In the genomic region with DNA sequence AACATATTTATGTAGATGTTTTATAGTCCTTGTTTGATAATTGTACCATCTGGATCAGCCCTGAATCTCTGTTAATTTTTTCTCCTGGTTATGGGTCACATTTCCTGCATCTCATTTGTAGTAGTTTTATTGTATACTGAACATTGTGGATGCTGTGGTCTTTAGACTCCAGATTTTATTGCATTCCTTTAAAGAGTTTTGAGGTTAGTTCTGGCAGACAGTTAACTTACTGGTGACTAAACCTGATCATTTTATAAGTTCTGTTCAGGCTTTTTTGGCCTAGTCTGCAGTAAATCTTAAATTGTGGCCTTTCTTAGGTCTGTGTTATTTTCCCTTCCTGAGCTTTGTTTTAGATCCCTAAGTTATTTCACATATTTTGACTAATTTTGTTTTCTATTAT, we compare ENCODE assay signal across 29 cellular contexts.
DNase-seq lines count a peak whose midpoint lies in the region; ATAC-seq and TF ChIP-seq lines count a peak whose summit lies in the region.
"Had no signal": no experiment of that assay in that cellular context is flagged by ENCODE, and none has a peak within 500 bp of the region (broad histone marks: within the 10 kb centered on the region; RNA-seq: fewer than 3 reads in every experiment).

No MANE protein-coding gene starts in this region.

- H3K4me1 Mint-ChIP-seq in HFFc6 (ENCODE audit: low read depth) = peaks cover 37% of the 10 kb centered on the region
- H3K4me1 Mint-ChIP-seq in nephron progenitor cell = peaks cover 6% of the 10 kb centered on the region
- H3K4me1 Mint-ChIP-seq: activated naive CD4-positive, alpha-beta T cell treated with anti-CD3 and anti-CD28 coated beads, Interleukin-2, amount 50 U/mL, for 24 hours; naive thymus-derived CD8-positive, alpha-beta T cell; stimulated activated naive CD8-positive, alpha-beta T cell treated with anti-CD3 and anti-CD28 coated beads, Interleukin-15, amount 100 ng/mL, for 72 hours had no signal

- peaks cover 26% of the 10 kb centered on the region for H3K36me3 Mint-ChIP-seq in HFFc6 (ENCODE audit: low read depth)
- H3K36me3 Mint-ChIP-seq in nephron progenitor cell (ENCODE audit: low read depth) = peaks cover 51% of the 10 kb centered on the region

- no peak overlapping the region for H3K4me3 ChIP-seq in AG09309 (ENCODE audit: control insufficient read depth, low read depth, low read length)
- H3K4me3 ChIP-seq in choroid plexus epithelial cell (ENCODE audit: low read depth, low read length) = no peak overlapping the region
- H3K4me3 ChIP-seq: colonic mucosa, esophagus muscularis mucosa, GM23338, ovary, right atrium auricular region, tibial nerve had no signal

- ATAC-seq in GM18873 (IDR thresholded peaks at IDR 0.05; ENCODE audit: low FRiP score, unreplicated experiment) = no peak
- ATAC-seq: effector memory CD8-positive, alpha-beta T cell; GM23338; left cardiac atrium; naive thymus-derived CD8-positive, alpha-beta T cell; stimulated activated naive CD8-positive, alpha-beta T cell treated with anti-CD3 and anti-CD28 coated beads, Interleukin-15, amount 100 ng/mL, for 72 hours had no signal

- peak overlapping the region; percentile 15 for H3K27ac Mint-ChIP-seq in HFFc6
- H3K27ac Mint-ChIP-seq in nephron progenitor cell = peak overlapping the region; percentile 15
- H3K27ac Mint-ChIP-seq: activated naive CD4-positive, alpha-beta T cell treated with anti-CD3 and anti-CD28 coated beads, Interleukin-2, amount 50 U/mL, for 24 hours; CD4-positive, alpha-beta T cell; GM23338; stimulated activated naive CD8-positive, alpha-beta T cell treated with anti-CD3 and anti-CD28 coated beads, Interleukin-15, amount 100 ng/mL, for 72 hours had no signal

- intact Hi-C loops in cardiac septum (cut with DNase I) = no loop called here

- H3K27me3 Mint-ChIP-seq in HFFc6 (ENCODE audit: insufficient read depth) (no peaks in the 10 kb centered on the region), nephron progenitor cell (ENCODE audit: low read depth, poor library complexity) (no peaks in the 10 kb centered on the region)
- H3K27me3 Mint-ChIP-seq: activated naive CD4-positive, alpha-beta T cell treated with anti-CD3 and anti-CD28 coated beads, Interleukin-2, amount 50 U/mL, for 24 hours; CD4-positive, alpha-beta T cell; effector memory CD8-positive, alpha-beta T cell; IgD-negative memory B cell; naive thymus-derived CD8-positive, alpha-beta T cell; stimulated activated naive CD8-positive, alpha-beta T cell treated with anti-CD3 and anti-CD28 coated beads, Interleukin-15, amount 100 ng/mL, for 72 hours had no signal

- H3K9me3 Mint-ChIP-seq in HFFc6 = no peaks in the 10 kb centered on the region
- no peaks in the 10 kb centered on the region for H3K9me3 Mint-ChIP-seq in nephron progenitor cell
- H3K9me3 Mint-ChIP-seq: effector memory CD8-positive, alpha-beta T cell; GM23338; stimulated activated naive CD8-positive, alpha-beta T cell treated with anti-CD3 and anti-CD28 coated beads, Interleukin-15, amount 100 ng/mL, for 72 hours had no signal

- TF ChIP-seq CTCF in AG09309 (IDR thresholded peaks at IDR 0.05; ENCODE audit: control insufficient read depth, insufficient read depth, low read depth, low read length, missing control alignments) (no peak), HFFc6 (IDR thresholded peaks at IDR 0.05) (no peak), choroid plexus epithelial cell (conservative IDR thresholded peaks at IDR 0.05; ENCODE audit: low read depth, low read length) (no peak), nephron progenitor cell (IDR thresholded peaks at IDR 0.05) (no peak)

- no peak overlapping the region for H3K4me3 Mint-ChIP-seq in HFFc6
- no peak overlapping the region for H3K4me3 Mint-ChIP-seq in nephron progenitor cell
- H3K4me3 Mint-ChIP-seq: activated naive CD4-positive, alpha-beta T cell treated with anti-CD3 and anti-CD28 coated beads, Interleukin-2, amount 50 U/mL, for 24 hours; CD4-positive, alpha-beta T cell; effector memory CD8-positive, alpha-beta T cell; GM23338; IgD-negative memory B cell; naive thymus-derived CD8-positive, alpha-beta T cell; stimulated activated naive CD8-positive, alpha-beta T cell treated with anti-CD3 and anti-CD28 coated beads, Interleukin-15, amount 100 ng/mL, for 72 hours had no signal

- DNase-seq in AG09309 (ENCODE audit: low read depth) = peak; percentile 83
- DNase-seq in HFFc6 = peak; percentile 76
- DNase-seq in choroid plexus epithelial cell (ENCODE audit: low read depth) = peak; percentile 23
- DNase-seq in nephron progenitor cell = no peak
- DNase-seq in NCI-H1105 (lab: John Stamatoyannopoulos, UW) = no peak
- no peak for DNase-seq in cardiac septum (ENCODE audit: low spot score)
- no peak for DNase-seq in glomerular visceral epithelial cell (ENCODE audit: extremely low spot score)
- DNase-seq: brain microvascular endothelial cell; CD4-positive, alpha-beta T cell; colonic mucosa; DMS53; effector memory CD8-positive, alpha-beta T cell; glutamatergic neuron; left cardiac atrium; MM.1S; naive thymus-derived CD8-positive, alpha-beta T cell; NCI-H1436 treated with DMSO at 0.1 percent for 48 hours; NCI-H510A treated with DMSO at 0.1 percent for 48 hours; NK-92 treated with Interleukin-12 subunit alpha and Interleukin-12 subunit beta, amount 100 ng/mL, for 24 hours; ovary; RPMI8226; stimulated activated naive CD8-positive, alpha-beta T cell treated with anti-CD3 and anti-CD28 coated beads, Interleukin-15, amount 100 ng/mL, for 72 hours had no signal

Comparison
In these comparisons a context has a peak if more than half of its experiments do, and no peak if none do; other contexts are left out.
1. DNase-seq: peak in AG09309 (single experiment), HFFc6 (single experiment) and choroid plexus epithelial cell (single experiment); none in nephron progenitor cell (single experiment), NCI-H1105 (single experiment), cardiac septum (single experiment) and glomerular visceral epithelial cell (single experiment).